Comparison of ENCODE assay signal across 8 cellular contexts in the genomic region with DNA sequence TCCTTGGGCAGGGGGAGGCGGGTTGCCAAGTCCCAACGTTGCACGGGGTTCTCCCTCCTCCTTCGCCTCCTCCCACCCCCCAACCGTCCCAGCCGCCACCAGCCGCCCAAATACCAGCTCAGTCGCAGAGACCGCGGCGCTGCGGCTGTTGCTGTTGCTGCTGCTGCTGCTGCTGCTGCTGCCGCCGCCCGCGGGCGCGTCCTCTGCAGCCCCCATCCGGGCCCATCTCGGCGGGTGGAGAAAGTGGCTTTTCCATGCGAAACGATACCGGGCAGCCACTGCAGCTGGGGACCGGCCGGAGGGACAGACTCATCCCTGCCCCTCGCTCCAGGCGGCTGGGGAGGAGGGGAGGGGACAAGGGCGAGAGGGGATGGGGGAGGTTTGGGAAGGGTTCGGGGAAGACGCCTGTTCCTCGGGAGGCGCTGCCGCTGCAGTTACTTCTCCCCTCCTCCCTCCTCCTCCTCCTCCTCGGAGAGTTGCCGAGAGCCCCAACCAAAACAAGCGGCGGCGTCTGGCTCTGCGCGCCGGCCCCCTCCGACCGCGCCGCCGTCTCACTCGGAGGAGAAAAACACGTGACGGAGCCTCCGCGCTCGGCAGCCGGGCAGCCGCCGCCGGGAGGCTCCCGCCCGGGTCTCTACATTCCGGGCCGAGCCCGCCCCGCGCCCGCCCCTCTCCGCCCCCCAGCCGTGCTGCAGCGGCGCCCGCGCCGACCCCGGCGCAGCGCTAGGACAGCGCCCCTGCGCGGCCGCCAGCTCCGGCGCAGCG. TPM values are rescaled to one million over a fixed set of nuclear protein-coding genes. Genes with fewer than 3 reads are reported as not detected.
A peak's percentile ranks its signal among the peaks of the same experiment; 100 is the strongest.
DNase-seq lines count a peak whose midpoint lies in the region; ATAC-seq and TF ChIP-seq lines count a peak whose summit lies in the region.

A gene with protein sequence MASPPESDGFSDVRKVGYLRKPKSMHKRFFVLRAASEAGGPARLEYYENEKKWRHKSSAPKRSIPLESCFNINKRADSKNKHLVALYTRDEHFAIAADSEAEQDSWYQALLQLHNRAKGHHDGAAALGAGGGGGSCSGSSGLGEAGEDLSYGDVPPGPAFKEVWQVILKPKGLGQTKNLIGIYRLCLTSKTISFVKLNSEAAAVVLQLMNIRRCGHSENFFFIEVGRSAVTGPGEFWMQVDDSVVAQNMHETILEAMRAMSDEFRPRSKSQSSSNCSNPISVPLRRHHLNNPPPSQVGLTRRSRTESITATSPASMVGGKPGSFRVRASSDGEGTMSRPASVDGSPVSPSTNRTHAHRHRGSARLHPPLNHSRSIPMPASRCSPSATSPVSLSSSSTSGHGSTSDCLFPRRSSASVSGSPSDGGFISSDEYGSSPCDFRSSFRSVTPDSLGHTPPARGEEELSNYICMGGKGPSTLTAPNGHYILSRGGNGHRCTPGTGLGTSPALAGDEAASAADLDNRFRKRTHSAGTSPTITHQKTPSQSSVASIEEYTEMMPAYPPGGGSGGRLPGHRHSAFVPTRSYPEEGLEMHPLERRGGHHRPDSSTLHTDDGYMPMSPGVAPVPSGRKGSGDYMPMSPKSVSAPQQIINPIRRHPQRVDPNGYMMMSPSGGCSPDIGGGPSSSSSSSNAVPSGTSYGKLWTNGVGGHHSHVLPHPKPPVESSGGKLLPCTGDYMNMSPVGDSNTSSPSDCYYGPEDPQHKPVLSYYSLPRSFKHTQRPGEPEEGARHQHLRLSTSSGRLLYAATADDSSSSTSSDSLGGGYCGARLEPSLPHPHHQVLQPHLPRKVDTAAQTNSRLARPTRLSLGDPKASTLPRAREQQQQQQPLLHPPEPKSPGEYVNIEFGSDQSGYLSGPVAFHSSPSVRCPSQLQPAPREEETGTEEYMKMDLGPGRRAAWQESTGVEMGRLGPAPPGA (N-terminal part only) (minus strand): TSS at position 610 of the 765 bp plus-strand sequence. CDS start 1,082 bp downstream, outside the sequence.

- intact Hi-C loops in adrenal gland (cut with DNase I): loop anchor here (5.0 to 10.0 kb wide), 6 partner anchors 135 to 907 kb away; no protein-coding TSS in a partner anchor
- intact Hi-C loops in heart right ventricle (cut with DNase I): loop anchor here (2.0 to 10.0 kb wide), 17 partner anchors 55 to 765 kb away; no protein-coding TSS in a partner anchor
- intact Hi-C loops in posterior cingulate gyrus (cut with DNase I): no loop called here
- intact Hi-C loops in aorta (cut with DNase I): loop anchor here (2.0 to 10.0 kb wide), 5 partner anchors 37 to 323 kb away; no protein-coding TSS in a partner anchor

- peak within 1 kb of the TSS; percentile 60 for H3K9ac ChIP-seq in SK-N-MC (ENCODE audit: insufficient read length)

- no peaks in the 10 kb centered on the region for H3K36me3 Mint-ChIP-seq in IgD-negative memory B cell

- H3K4me1 ChIP-seq in adrenal gland (replicated peaks in 1 of 2): peaks cover 32 to 43% of the 10 kb centered on the region in 2 donors
- H3K4me1 ChIP-seq in heart right ventricle: peaks cover 3 to 69% (median 48%) of the 10 kb centered on the region in 9 donors
- H3K4me1 ChIP-seq in aorta (ENCODE audit: control insufficient read depth in 1 of 2, insufficient read depth in 2 of 2, low read length in 2 of 2): no peaks in the 10 kb centered on the region

- peak within 1 kb of the TSS; percentile 76 to 94 (median 90) for H3K27ac Mint-ChIP-seq in IgD-negative memory B cell

- H3K4me3 ChIP-seq in SK-N-MC (peak within 1 kb of the TSS; percentile 91), adrenal gland (peak within 1 kb of the TSS; percentile 63 to 86 (median 80)), heart right ventricle (peak within 1 kb of the TSS; percentile 68 to 95 (median 84)), aorta (ENCODE audit: low read length in 2 of 2) (peak within 1 kb of the TSS; percentile 48 to 79)

- H3K9me3 ChIP-seq in SK-N-MC (ENCODE audit: low read depth, low read length) (no peaks in the 10 kb centered on the region), adrenal gland (replicated peaks in 1 of 3) (no peaks in the 10 kb centered on the region), heart right ventricle (peaks cover 0 to 4% (median 0%) of the 10 kb centered on the region in 11 donors), aorta (ENCODE audit: control insufficient read depth, low read length) (no peaks in the 10 kb centered on the region)

- peak; percentile 29 for ATAC-seq in GM21619 (IDR thresholded peaks at IDR 0.05; ENCODE audit: unreplicated experiment)
- peak; percentile 36 to 71 (median 49) for ATAC-seq in heart right ventricle
- peak; percentile 78 for ATAC-seq in aorta (ENCODE audit: low FRiP score)

- TF ChIP-seq CTCF in adrenal gland (IDR thresholded peaks at IDR 0.05) (peak in 3 of 6 experiments; percentile 45 to 66 (median 61)), heart right ventricle (IDR thresholded peaks at IDR 0.05) (peak in 3 of 9 donors; percentile 52 to 61 (median 59))

- no peaks in the 10 kb centered on the region for H3K9me3 Mint-ChIP-seq in IgD-negative memory B cell

- H3K36me3 ChIP-seq in SK-N-MC (ENCODE audit: insufficient read depth, low read length) (peaks cover 14% of the 10 kb centered on the region), adrenal gland (replicated peaks in 1 of 2) (no peaks in the 10 kb centered on the region), heart right ventricle (peaks cover 0 to 9% (median 0%) of the 10 kb centered on the region in 9 donors), aorta (ENCODE audit: control insufficient read depth in 1 of 2, insufficient read depth in 2 of 2, low read length in 1 of 2) (no peaks in the 10 kb centered on the region)

- H3K27ac ChIP-seq in SK-N-MC (0 out of 2 replicates have a peak within 1 kb of the TSS, but pooled peaks have one; percentile 38), adrenal gland (peak within 1 kb of the TSS; percentile 3 to 94 (median 89)), heart right ventricle (peak within 1 kb of the TSS; percentile 80 to 97 (median 92)), aorta (ENCODE audit: low read depth in 1 of 2, low read length in 2 of 2) (peak within 1 kb of the TSS; percentile 78 to 87)

- H3K4me3 Mint-ChIP-seq in IgD-negative memory B cell: peak within 1 kb of the TSS; percentile 88 to 97 (median 96)

- peak in 1 of 2 donors; percentile 77 for TF ChIP-seq POLR2A in adrenal gland (IDR thresholded peaks at IDR 0.05)

- peaks cover under 1% of the 10 kb centered on the region for H3K27me3 Mint-ChIP-seq in IgD-negative memory B cell

- H3K27me3 ChIP-seq in adrenal gland: no peaks in the 10 kb centered on the region
- peaks cover 0 to 58% (median 0%) of the 10 kb centered on the region in 7 donors for H3K27me3 ChIP-seq in heart right ventricle
- no peaks in the 10 kb centered on the region for H3K27me3 ChIP-seq in aorta (ENCODE audit: control insufficient read depth in 1 of 2, insufficient read depth in 2 of 2, low read length in 1 of 2)

- peaks cover 15 to 18% (median 18%) of the 10 kb centered on the region in 3 donors for H3K4me1 Mint-ChIP-seq in IgD-negative memory B cell

- 0 to 1% (median 1%) methylated on average over 1 to 80 of the region's 82 CpGs for WGBS in adrenal gland, 4 donors
- 0 to 1% methylated on average over 55 to 82 of the region's 82 CpGs for WGBS in heart right ventricle, 2 donors
- 0% methylated on average over 58 to 82 of the region's 82 CpGs for WGBS in aorta, 2 donors

- DNase-seq in Daoy (ENCODE audit: low read depth) (peak; percentile 80), SK-N-MC (ENCODE audit: low read depth, low spot score) (no peak), adrenal gland (peak; percentile 72 to 85 (median 82)), heart right ventricle (peak; percentile 65 to 81), posterior cingulate gyrus (peak; percentile 39 to 94 (median 62)), aorta (peak; percentile 83 to 92)

RNA-seq across cellular contexts. Expression of the gene that starts here (rescaled TPM):
- 5.2 and 6.4 TPM in 2 replicates for total RNA-seq in Daoy (2014; rRNA removed; shearing (Covaris generic))
- polyA plus RNA-seq in IgD-negative memory B cell (0.21 TPM), adrenal gland (10 to 100 TPM in 2 of 3 donors, 1 to 10 TPM in 1; 10.0 to 14.5 (median 14.3) TPM), heart right ventricle (1 to 10 TPM; 2.2 to 5.6 TPM), aorta (1 to 10 TPM; 2.1 to 2.5 TPM)
- total RNA-seq in adrenal gland (10 to 100 TPM; 15.5 to 55.7 (median 40.9) TPM), heart right ventricle (10 to 100 TPM; 12.7 to 20.2 (median 15.1) TPM), aorta (10 to 100 TPM; 13.8 to 16.6 TPM)

Comparison
In these comparisons a context has a peak if more than half of its experiments do, and no peak if none do; other contexts are left out.
1. H3K27ac ChIP-seq: peak in every context shown above with its lines; median percentile 92 in heart right ventricle; 89 in adrenal gland; 82 in aorta; 38 in SK-N-MC.